1 cellular context compared by ENCODE assay signal in genomic region chr3:114319453-114319852, GRCh38.
TF ChIP-seq lines count a peak whose summit lies in the region.

No MANE protein-coding gene starts in this region.

TF ChIP-seq in HepG2, 621 proteins besides CTCF, POLR2A, EP300 and RAD21 (continued from another document):
- TF ChIP-seq MNT (IDR thresholded peaks at IDR 0.05), result peak; percentile 72
- TF ChIP-seq FOSL2 (CRISPR knock-in tag; IDR thresholded peaks at IDR 0.05), result 0 out of 2 replicates have a peak, but pooled peaks have one; percentile 10
